Comparison of ENCODE assay signal across 9 cellular contexts in the genomic region with DNA sequence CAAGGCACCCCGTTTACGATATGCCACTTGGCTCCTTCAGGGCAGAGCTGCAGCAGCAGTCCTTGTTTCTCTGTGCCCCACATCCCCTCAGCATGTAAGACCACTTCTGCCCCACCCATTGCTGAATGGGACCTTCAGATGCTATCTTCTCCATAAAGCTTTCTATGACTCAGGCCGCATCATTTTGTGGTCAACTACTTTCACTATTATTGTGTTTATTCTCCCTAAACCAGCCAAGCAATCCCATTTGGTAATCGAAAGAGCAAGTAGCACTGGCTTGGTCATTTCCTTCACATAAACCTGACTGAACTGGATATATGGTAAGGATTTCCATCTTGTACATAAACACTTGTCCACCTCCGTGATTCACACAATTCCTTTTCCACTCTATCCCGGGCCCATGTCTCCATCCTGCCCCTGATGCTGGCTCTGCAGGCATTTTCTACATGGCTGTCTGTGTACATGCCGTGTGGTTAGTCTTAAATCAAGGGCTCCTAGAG. TPM values are rescaled to one million over a fixed set of nuclear protein-coding genes. Genes with fewer than 3 reads are reported as not detected.
DNase-seq lines count a peak whose midpoint lies in the region; ATAC-seq and TF ChIP-seq lines count a peak whose summit lies in the region.
"Had no signal": no experiment of that assay in that cellular context is flagged by ENCODE, and none has a peak within 500 bp of the region (broad histone marks: within the 10 kb centered on the region; RNA-seq: fewer than 3 reads in every experiment).

No MANE protein-coding gene starts in this region.

- H3K4me3 ChIP-seq in hepatocyte = no peak overlapping the region

- no peaks in the 10 kb centered on the region for H3K36me3 ChIP-seq in hepatocyte (replicated peaks; ENCODE audit: insufficient read depth, low read depth)

- ATAC-seq in GM18868 (IDR thresholded peaks at IDR 0.05; ENCODE audit: unreplicated experiment) (peak; percentile 81), HG02884 (IDR thresholded peaks at IDR 0.05; ENCODE audit: unreplicated experiment) (peak; percentile 70), GM19397 (IDR thresholded peaks at IDR 0.05; ENCODE audit: unreplicated experiment) (no peak)

- TF ChIP-seq CTCF in hepatocyte (IDR thresholded peaks at IDR 0.05; ENCODE audit: poor library complexity) = no peak

- H4K20me1 ChIP-seq in hepatocyte (ENCODE audit: insufficient read depth, poor library complexity, severe bottlenecking) = no peaks in the 10 kb centered on the region

- H3K4me2 ChIP-seq in hepatocyte = no peak overlapping the region

- peaks cover 26% of the 10 kb centered on the region for H3K4me1 ChIP-seq in hepatocyte (ENCODE audit: insufficient read depth)

- no peaks in the 10 kb centered on the region for H3K79me2 ChIP-seq in hepatocyte

- no peaks in the 10 kb centered on the region for H3K9me2 ChIP-seq in hepatocyte (replicated peaks; ENCODE audit: insufficient read depth)

- H3K27me3 ChIP-seq in hepatocyte = no peaks in the 10 kb centered on the region

- 80% methylated on average over 7 of the region's 7 CpGs for WGBS in hepatocyte (ENCODE audit: low lambda C conversion rate, missing lambda C conversion rate)

- H3K27ac ChIP-seq in hepatocyte = peak overlapping the region; percentile 64
- H3K27ac ChIP-seq: VCaP had no signal

- no peaks in the 10 kb centered on the region for H3K9me3 ChIP-seq in hepatocyte (ENCODE audit: low read depth)

- H2AFZ ChIP-seq in hepatocyte = no peak overlapping the region

- DNase-seq in RPMI7951 (ENCODE audit: low read depth) (peak; percentile 91), hepatocyte (ENCODE audit: low spot score) (no peak), foreskin melanocyte (no peak), GF-D8 (lab: John Stamatoyannopoulos, UW) (no peak), NCI-H2196 (lab: John Stamatoyannopoulos, UW; ENCODE audit: unreplicated experiment) (no peak)

RNA-seq across cellular contexts. Expression of a gene that starts 25.7 kb away (rescaled TPM):
- not detected in 2 replicates for total RNA-seq in RPMI7951 (2014; rRNA removed; shearing (Covaris generic))
- total RNA-seq in hepatocyte = 64.8 and 67.7 TPM in 2 replicates
- 34.3 and 37.0 TPM in 2 replicates for polyA plus RNA-seq in hepatocyte

Comparison
In these comparisons a context has a peak if more than half of its experiments do, and no peak if none do; other contexts are left out.
1. RNA of a gene that starts 25.7 kb away (total RNA-seq): 64.8 to 67.7 TPM in hepatocyte; not detected in RPMI7951; every median in the first group is over 10 times any median in the second.